ENCODE assay signal across 1 cellular context in the genomic region with DNA sequence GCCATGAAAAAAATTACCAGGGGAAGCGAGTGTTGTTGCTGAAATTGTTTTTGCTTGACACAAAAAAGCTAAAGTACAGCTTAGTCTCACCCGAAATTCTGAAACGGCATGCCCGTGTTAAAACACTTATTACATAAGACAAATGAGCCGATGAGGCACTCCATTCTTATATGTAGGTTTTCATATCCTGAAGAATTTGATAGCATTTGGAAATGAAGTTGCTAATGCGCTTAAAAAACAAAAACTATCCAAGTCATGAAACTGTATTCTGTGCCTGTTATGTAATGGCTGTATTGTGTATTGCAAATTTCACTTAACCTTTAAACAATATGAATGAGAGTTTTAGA.
TF ChIP-seq lines count a peak whose summit lies in the region.

No MANE protein-coding gene starts in this region.

TF ChIP-seq in H1, 55 proteins besides CTCF, POLR2A, EP300 and RAD21:
- TF ChIP-seq SRF (IDR thresholded peaks at IDR 0.05; ENCODE audit: low read depth, low read length) (no peak), MAFK (IDR thresholded peaks at IDR 0.05; ENCODE audit: low read depth, low read length) (no peak), TEAD4 (IDR thresholded peaks at IDR 0.05; ENCODE audit: low read depth, low read length) (no peak), RBBP5 (IDR thresholded peaks at IDR 0.05; ENCODE audit: borderline replicate concordance, low read depth, low read length) (no peak), RXRA (IDR thresholded peaks at IDR 0.05; ENCODE audit: insufficient read depth, low read depth, low read length) (no peak), CBX5 (IDR thresholded peaks at IDR 0.05; ENCODE audit: low read depth, low read length) (no peak), PHF8 (conservative IDR thresholded peaks at IDR 0.05; ENCODE audit: low read depth, low read length) (no peak), CHD2 (IDR thresholded peaks at IDR 0.05; ENCODE audit: low read length) (no peak), SUZ12 (IDR thresholded peaks at IDR 0.05; ENCODE audit: low read length) (no peak), CREB1 (IDR thresholded peaks at IDR 0.05) (no peak), CEBPB (IDR thresholded peaks at IDR 0.05; ENCODE audit: low read depth, low read length) (no peak), SIN3A (conservative IDR thresholded peaks at IDR 0.05 in 1 of 2, IDR thresholded peaks at IDR 0.05 in 1 of 2; ENCODE audit: low read depth in 1 of 2, low read length in 2 of 2) (no peak), SAP30 (IDR thresholded peaks at IDR 0.05; ENCODE audit: insufficient read depth, insufficient replicate concordance, low read length) (no peak), CTBP2 (IDR thresholded peaks at IDR 0.05; ENCODE audit: borderline replicate concordance, insufficient read depth, insufficient read length, low read length) (no peak), TAF7 (optimal IDR thresholded peaks at IDR 0.05; ENCODE audit: borderline replicate concordance, low read depth, low read length) (no peak)
- TF ChIP-seq, protein P1, sequence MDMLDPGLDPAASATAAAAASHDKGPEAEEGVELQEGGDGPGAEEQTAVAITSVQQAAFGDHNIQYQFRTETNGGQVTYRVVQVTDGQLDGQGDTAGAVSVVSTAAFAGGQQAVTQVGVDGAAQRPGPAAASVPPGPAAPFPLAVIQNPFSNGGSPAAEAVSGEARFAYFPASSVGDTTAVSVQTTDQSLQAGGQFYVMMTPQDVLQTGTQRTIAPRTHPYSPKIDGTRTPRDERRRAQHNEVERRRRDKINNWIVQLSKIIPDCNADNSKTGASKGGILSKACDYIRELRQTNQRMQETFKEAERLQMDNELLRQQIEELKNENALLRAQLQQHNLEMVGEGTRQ (IDR thresholded peaks at IDR 0.05; ENCODE audit: low read length): no peak
TF ChIP-seq in H1: peak in this region for 0.
